ENCODE assay signal across 10 cellular contexts in the genomic region with DNA sequence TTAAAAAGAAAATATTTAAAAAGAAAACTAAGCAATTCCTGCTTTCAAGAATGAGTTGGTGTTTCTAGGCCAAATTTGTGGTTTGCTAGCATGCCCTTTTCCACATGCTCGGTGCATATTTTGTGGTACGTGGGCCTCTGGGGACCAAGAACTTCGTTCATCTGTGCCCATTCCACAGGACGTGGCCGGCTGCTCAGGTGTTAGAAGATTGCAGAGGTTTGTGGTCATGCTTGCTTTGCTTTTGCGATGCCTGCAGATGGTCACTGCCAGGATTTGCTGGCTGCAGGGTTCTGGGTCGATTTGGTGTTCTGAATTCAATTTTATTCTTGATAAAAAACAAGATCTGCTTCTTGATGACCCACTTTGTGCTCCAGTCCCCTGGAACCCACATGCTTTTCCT. TPM values are rescaled to one million over a fixed set of nuclear protein-coding genes. Genes with fewer than 3 reads are reported as not detected.
DNase-seq lines count a peak whose midpoint lies in the region; ATAC-seq and TF ChIP-seq lines count a peak whose summit lies in the region.
"Had no signal": no experiment of that assay in that cellular context is flagged by ENCODE, and none has a peak within 500 bp of the region (broad histone marks: within the 10 kb centered on the region; RNA-seq: fewer than 3 reads in every experiment).

No MANE protein-coding gene starts in this region.

- peaks cover 5% of the 10 kb centered on the region for H3K27me3 ChIP-seq in adipocyte (replicated peaks; ENCODE audit: control insufficient read depth, insufficient read depth, low read length)
- H3K27me3 ChIP-seq in GM23248 (replicated peaks; ENCODE audit: insufficient read depth): peaks cover 3% of the 10 kb centered on the region; the same call in 1 of the 2 replicates
- H3K27me3 ChIP-seq: body of pancreas, right lobe of liver had no signal

- 67 to 68% methylated on average over 7 of the region's 7 CpGs for WGBS in GM23248 (ENCODE audit: low coverage in 1 of 2, low lambda C conversion rate in 2 of 2, missing lambda C conversion rate in 2 of 2), 2 experiments

- no peaks in the 10 kb centered on the region for H3K9me2 ChIP-seq in GM23248 (ENCODE audit: insufficient read depth)

- H3K36me3 ChIP-seq in adipocyte (ENCODE audit: control insufficient read depth, insufficient read depth, low read length, severe bottlenecking) (no peaks in the 10 kb centered on the region), GM23248 (ENCODE audit: low read depth) (no peaks in the 10 kb centered on the region)
- H3K36me3 ChIP-seq: right lobe of liver had no signal

- in situ Hi-C loops in GM23248 (cut with MboI): no loop called here

- H3K36me3 Mint-ChIP-seq in stimulated activated effector memory CD8-positive, alpha-beta T cell treated with anti-CD3 and anti-CD28 coated beads, Interleukin-12 subunit alpha, Interleukin-12 subunit beta, amount 100 ng/mL, for 72 hours: peaks cover 94% of the 10 kb centered on the region

- H3F3A ChIP-seq in GM23248 (ENCODE audit: insufficient read depth): peaks cover 2% of the 10 kb centered on the region; the same call in 1 of the 2 replicates

- no peak overlapping the region for H3K4me2 ChIP-seq in GM23248 (ENCODE audit: unreplicated experiment)

- no peaks in the 10 kb centered on the region for H3K79me2 ChIP-seq in GM23248 (ENCODE audit: insufficient read depth)

- H3K9me3 ChIP-seq in adipocyte (ENCODE audit: control insufficient read depth, low read length) (no peaks in the 10 kb centered on the region), GM23248 (ENCODE audit: low read depth) (no peaks in the 10 kb centered on the region)
- H3K9me3 ChIP-seq: body of pancreas, right lobe of liver had no signal

- peak overlapping the region; percentile 95 for H3K27ac Mint-ChIP-seq in stimulated activated effector memory CD8-positive, alpha-beta T cell treated with anti-CD3 and anti-CD28 coated beads, Interleukin-12 subunit alpha, Interleukin-12 subunit beta, amount 100 ng/mL, for 72 hours

- peak overlapping the region; percentile 1 for H3K4me3 ChIP-seq in NB4 (ENCODE audit: low read depth, low read length)
- no peak overlapping the region for H3K4me3 ChIP-seq in adipocyte (ENCODE audit: low read length)
- H3K4me3 ChIP-seq in GM23248: no peak overlapping the region
- H3K4me3 ChIP-seq: body of pancreas, right lobe of liver had no signal

- no peak overlapping the region for H2AFZ ChIP-seq in GM23248

- ATAC-seq in stimulated activated effector memory CD8-positive, alpha-beta T cell treated with anti-CD3 and anti-CD28 coated beads, Interleukin-12 subunit alpha, Interleukin-12 subunit beta, amount 100 ng/mL, for 72 hours: no peak
- ATAC-seq: body of pancreas had no signal

- H3K9ac ChIP-seq in adipocyte (ENCODE audit: low read length) (no peak overlapping the region), GM23248 (no peak overlapping the region)

- peaks cover 2% of the 10 kb centered on the region for H3K9me3 Mint-ChIP-seq in stimulated activated effector memory CD8-positive, alpha-beta T cell treated with anti-CD3 and anti-CD28 coated beads, Interleukin-12 subunit alpha, Interleukin-12 subunit beta, amount 100 ng/mL, for 72 hours

- no peak overlapping the region for H3K27ac ChIP-seq in GM23248
- H3K27ac ChIP-seq: right lobe of liver had no signal

- no peak for TF ChIP-seq CTCF in NB4 (IDR thresholded peaks at IDR 0.05; ENCODE audit: low read depth, low read length)

- DNase-seq in NK-92 treated with Interleukin-12 subunit alpha and Interleukin-12 subunit beta, amount 100 ng/mL, for 24 hours (lab: John Stamatoyannopoulos, UW): peak; percentile 40
- DNase-seq in NK-92 (lab: John Stamatoyannopoulos, UW; ENCODE audit: unreplicated experiment) (no peak), NB4 (ENCODE audit: low read depth) (peak; percentile 63), adipocyte (ENCODE audit: low read depth) (peak; percentile 17), foreskin melanocyte (no peak), GM23248 (no peak), globus pallidus (ENCODE audit: low spot score) (no peak)
- DNase-seq in stimulated activated effector memory CD8-positive, alpha-beta T cell treated with anti-CD3 and anti-CD28 coated beads, Interleukin-12 subunit alpha, Interleukin-12 subunit beta, amount 100 ng/mL, for 72 hours (ENCODE audit: low spot score in 2 of 2): no peak

- H3K4me1 Mint-ChIP-seq in stimulated activated effector memory CD8-positive, alpha-beta T cell treated with anti-CD3 and anti-CD28 coated beads, Interleukin-12 subunit alpha, Interleukin-12 subunit beta, amount 100 ng/mL, for 72 hours: peaks cover 96% of the 10 kb centered on the region

- peak overlapping the region; percentile 68 for H3K4me3 Mint-ChIP-seq in stimulated activated effector memory CD8-positive, alpha-beta T cell treated with anti-CD3 and anti-CD28 coated beads, Interleukin-12 subunit alpha, Interleukin-12 subunit beta, amount 100 ng/mL, for 72 hours

- H3K4me1 ChIP-seq in adipocyte (ENCODE audit: control insufficient read depth, insufficient read depth, low read length) (no peaks in the 10 kb centered on the region), GM23248 (ENCODE audit: insufficient read depth) (no peaks in the 10 kb centered on the region)
- H3K4me1 ChIP-seq: body of pancreas, right lobe of liver had no signal

- no peak for TF ChIP-seq POLR2A in NB4 (IDR thresholded peaks at IDR 0.05; ENCODE audit: extremely low read depth, insufficient read length)

- no peaks in the 10 kb centered on the region for H4K20me1 ChIP-seq in GM23248 (ENCODE audit: insufficient read depth)

RNA-seq across cellular contexts. Expression of a gene that starts 7.5 kb away (rescaled TPM):
- total RNA-seq in GM23248 (2014; rRNA removed; shearing (Covaris generic)): 0.38 TPM in 1 of 2 replicates, not detected in the other
- 0.71 and 0.80 TPM in 2 replicates for polyA plus RNA-seq in GM23248 (2016; fragmentation: Nextera tagmentation; extraction: Ambion mirVana)

Comparison
In these comparisons a context has a peak if more than half of its experiments do, and no peak if none do; other contexts are left out.
1. DNase-seq: peak in NK-92 treated with Interleukin-12 subunit alpha and Interleukin-12 subunit beta, amount 100 ng/mL, for 24 hours (single experiment), NB4 (single experiment) and adipocyte (single experiment); none in NK-92 (single experiment), stimulated activated effector memory CD8-positive, alpha-beta T cell treated with anti-CD3 and anti-CD28 coated beads, Interleukin-12 subunit alpha, Interleukin-12 subunit beta, amount 100 ng/mL, for 72 hours (0 of 2), foreskin melanocyte (single experiment), GM23248 (single experiment) and globus pallidus (single experiment).